Comparison of ENCODE assay signal across 10 cellular contexts in the genomic region with DNA sequence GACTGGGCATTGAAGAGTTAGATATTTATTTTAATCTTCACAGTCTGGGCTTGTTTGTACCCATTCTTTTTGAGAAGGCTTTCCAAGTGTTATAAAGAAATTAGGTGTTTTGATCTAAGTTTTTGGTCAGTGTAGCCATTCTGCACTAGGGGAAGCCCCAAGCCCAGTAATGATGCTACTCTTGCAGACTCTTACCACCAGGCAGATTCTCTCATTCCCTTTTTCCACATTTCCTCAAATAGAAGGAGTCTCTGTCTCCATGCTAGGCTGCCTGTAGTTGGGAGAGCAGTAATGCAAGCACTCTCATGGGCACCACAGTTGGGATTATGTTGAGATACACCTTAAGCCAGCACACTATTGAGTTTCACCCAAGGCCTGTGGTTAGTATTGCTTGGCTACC. TPM values are rescaled to one million over a fixed set of nuclear protein-coding genes. Genes with fewer than 3 reads are reported as not detected.
"Had no signal": no experiment of that assay in that cellular context is flagged by ENCODE, and none has a peak within 500 bp of the region (broad histone marks: within the 10 kb centered on the region; RNA-seq: fewer than 3 reads in every experiment).

No MANE protein-coding gene starts in this region.

- H3K9ac ChIP-seq: GM23248 had no signal

- ATAC-seq: HepG2, K562 had no signal

- H3K4me3 ChIP-seq: GM23248, K562 had no signal

- FAIRE-seq: HepG2, K562 had no signal

- DNase-seq: GM23248, H7, HCEC 1CT, IMR-90, KG1 had no signal

- H2AFZ ChIP-seq: GM23248 had no signal

- H3K27ac ChIP-seq: GM23248, HL-60 had no signal

RNA-seq across cellular contexts. Expression of a gene that starts 21.5 kb away (rescaled TPM):
- total RNA-seq: GM23248, H4, HepG2, HT1080, IMR-90, K562 had no signal
- polyA plus RNA-seq: GM23248, HepG2, IMR-90, K562 had no signal
